In genomic region chr6:108883172-108883571, GRCh38 we compare ENCODE assay signal across 11 cellular contexts. TPM values are rescaled to one million over a fixed set of nuclear protein-coding genes. Genes with fewer than 3 reads are reported as not detected.
DNase-seq lines count a peak whose midpoint lies in the region; ATAC-seq and TF ChIP-seq lines count a peak whose summit lies in the region.
"Had no signal": no experiment of that assay in that cellular context is flagged by ENCODE, and none has a peak within 500 bp of the region (broad histone marks: within the 10 kb centered on the region; RNA-seq: fewer than 3 reads in every experiment).

No MANE protein-coding gene starts in this region.

- peak overlapping the region; percentile 8 for H3K4me3 Mint-ChIP-seq in activated T-helper 17 cell treated with anti-CD3 and anti-CD28 coated beads, Interleukin-2, amount 50 U/mL, for 72 hours

- peak overlapping the region; percentile 48 for H3K27ac Mint-ChIP-seq in activated T-helper 17 cell treated with anti-CD3 and anti-CD28 coated beads, Interleukin-2, amount 50 U/mL, for 72 hours

- no peaks in the 10 kb centered on the region for H3K36me3 ChIP-seq in brain microvascular endothelial cell (replicated peaks)

- no peak overlapping the region for H3K27ac ChIP-seq in brain microvascular endothelial cell

- H3K27me3 ChIP-seq in brain microvascular endothelial cell (replicated peaks), result no peaks in the 10 kb centered on the region

- peaks cover 24% of the 10 kb centered on the region for H3K4me1 Mint-ChIP-seq in activated T-helper 17 cell treated with anti-CD3 and anti-CD28 coated beads, Interleukin-2, amount 50 U/mL, for 72 hours

- peak; percentile 86 for ATAC-seq in GM18867 (IDR thresholded peaks at IDR 0.05; ENCODE audit: unreplicated experiment)
- peak; percentile 90 for ATAC-seq in GM21447 (IDR thresholded peaks at IDR 0.05; ENCODE audit: unreplicated experiment)
- peak; percentile 70 for ATAC-seq in HG03139 (IDR thresholded peaks at IDR 0.05; ENCODE audit: unreplicated experiment)
- peak; percentile 90 for ATAC-seq in activated T-helper 17 cell treated with anti-CD3 and anti-CD28 coated beads, Interleukin-2, amount 50 U/mL, for 72 hours (replicated peaks)
- ATAC-seq: left colon had no signal

- no peak overlapping the region for H3K4me3 ChIP-seq in brain microvascular endothelial cell (ENCODE audit: low read depth, low read length)

- H3K9me3 Mint-ChIP-seq in activated T-helper 17 cell treated with anti-CD3 and anti-CD28 coated beads, Interleukin-2, amount 50 U/mL, for 72 hours, result peaks cover 10% of the 10 kb centered on the region

- in situ Hi-C loops in brain microvascular endothelial cell (cut with HindIII; ENCODE audit: low pct_ligation_motif_present, low sequenced_read_pairs), result no loop called here

- no peak for TF ChIP-seq CTCF in brain microvascular endothelial cell (IDR thresholded peaks at IDR 0.05; ENCODE audit: low read depth, low read length, missing control alignments)

- H3K27me3 Mint-ChIP-seq in activated T-helper 17 cell treated with anti-CD3 and anti-CD28 coated beads, Interleukin-2, amount 50 U/mL, for 72 hours, result no peaks in the 10 kb centered on the region

- H3K36me3 Mint-ChIP-seq in activated T-helper 17 cell treated with anti-CD3 and anti-CD28 coated beads, Interleukin-2, amount 50 U/mL, for 72 hours (ENCODE audit: low read depth), result peaks cover 5% of the 10 kb centered on the region

- DNase-seq in brain microvascular endothelial cell (no peak), NCI-H1436 (lab: John Stamatoyannopoulos, UW) (no peak), kidney glomerular epithelial cell (lab: John Stamatoyannopoulos, UW) (no peak), NCI-H510A treated with DMSO at 0.1 percent for 48 hours (lab: John Stamatoyannopoulos, UW) (no peak)
- DNase-seq: amniotic stem cell, DMS79, left colon had no signal

RNA-seq across cellular contexts. Expression of gene ARMC2, which starts 35.0 kb away (rescaled TPM):
- 1 to 10 TPM; 2.9 to 5.7 TPM for total RNA-seq in activated T-helper 17 cell treated with anti-CD3 and anti-CD28 coated beads, Interleukin-2, amount 50 U/mL, for 72 hours
